ENCODE assay signal across 13 cellular contexts in genomic region chr20:47907031-47907670, GRCh38.
"Had no signal": no experiment of that assay in that cellular context is flagged by ENCODE, and none has a peak within 500 bp of the region (broad histone marks: within the 10 kb centered on the region; RNA-seq: fewer than 3 reads in every experiment).

No MANE protein-coding gene starts in this region.

- FAIRE-seq: pancreas had no signal

- H3K27ac ChIP-seq: pancreas, thoracic aorta, vagina had no signal

- DNase-seq: activated CD4-positive, alpha-beta T cell treated with anti-CD3 and anti-CD28 coated beads, Interleukin-2, amount 50 U/mL, for 48 hours; activated CD4-positive, CD25-positive, alpha-beta regulatory T cell treated with anti-CD3 and anti-CD28 coated beads, Interleukin-2, amount 50 U/mL, for 72 hours; activated CD8-positive, alpha-beta memory T cell treated with anti-CD3 and anti-CD28 coated beads, Interleukin-2, amount 10 ng/mL, durations not matched to agents 7 days and 5 days; activated effector memory CD4-positive, alpha-beta T cell treated with Interleukin-2 at 50 U/mL for 16 hours; activated T-cell treated with anti-CD3 and anti-CD28 coated beads, Interleukin-2, amount 50 U/mL, for 24 hours; endodermal cell; mesenchymal stem cell; pancreas; stimulated activated CD4-positive, alpha-beta T cell treated with anti-CD3 and anti-CD28 coated beads, Interleukin-4, amount 100 ng/mL, for 4 hours; stimulated activated naive CD8-positive, alpha-beta T cell treated with anti-CD3 and anti-CD28 coated beads, Interleukin-15, amount 100 ng/mL, for 72 hours; T-helper 9 cell had no signal
